In genomic region chr2:102085238-102085637, GRCh38 we compare ENCODE assay signal across 36 cellular contexts.
"Had no signal": no experiment of that assay in that cellular context is flagged by ENCODE, and none has a peak within 500 bp of the region (broad histone marks: within the 10 kb centered on the region; RNA-seq: fewer than 3 reads in every experiment).

No MANE protein-coding gene starts in this region.

- H3K4me3 ChIP-seq: Peyer's patch had no signal

- H3K9me3 ChIP-seq: Peyer's patch had no signal

- H3K4me3 Mint-ChIP-seq: activated CD4-positive, alpha-beta memory T cell treated with anti-CD3 and anti-CD28 coated beads, Interleukin-2, amount 10 ng/mL, durations not matched to agents 7 days and 5 days; activated CD8-positive, alpha-beta memory T cell treated with anti-CD3 and anti-CD28 coated beads, Interleukin-2, amount 10 ng/mL, durations not matched to agents 7 days and 5 days; activated naive CD8-positive, alpha-beta T cell treated with anti-CD3 and anti-CD28 coated beads, Interleukin-2, amount 10 ng/mL, durations not matched to agents 7 days and 5 days; activated T-cell treated with anti-CD3 and anti-CD28 coated beads, Interleukin-2, amount 50 U/mL, for 72 hours; activated T-helper 17 cell treated with anti-CD3 and anti-CD28 coated beads, Interleukin-2, amount 50 U/mL, for 72 hours; brain; T-cell had no signal

- H3K27ac ChIP-seq: KMS-11, Peyer's patch, RWPE1, WERI-Rb-1 had no signal

- H3K27me3 ChIP-seq: Peyer's patch had no signal

- H3K27ac Mint-ChIP-seq: activated CD4-positive, alpha-beta memory T cell treated with anti-CD3 and anti-CD28 coated beads, Interleukin-2, amount 10 ng/mL, durations not matched to agents 7 days and 5 days; activated CD8-positive, alpha-beta memory T cell treated with anti-CD3 and anti-CD28 coated beads, Interleukin-2, amount 10 ng/mL, durations not matched to agents 7 days and 5 days; activated naive CD8-positive, alpha-beta T cell treated with anti-CD3 and anti-CD28 coated beads, Interleukin-2, amount 10 ng/mL, durations not matched to agents 7 days and 5 days; activated T-cell treated with anti-CD3 and anti-CD28 coated beads, Interleukin-2, amount 50 U/mL, for 72 hours; brain had no signal

- H3K27me3 Mint-ChIP-seq: activated naive CD8-positive, alpha-beta T cell treated with anti-CD3 and anti-CD28 coated beads, Interleukin-2, amount 10 ng/mL, durations not matched to agents 7 days and 5 days; activated T-helper 17 cell treated with anti-CD3 and anti-CD28 coated beads, Interleukin-2, amount 50 U/mL, for 72 hours; T-cell had no signal

- ATAC-seq: activated CD8-positive, alpha-beta memory T cell treated with anti-CD3 and anti-CD28 coated beads, Interleukin-2, amount 10 ng/mL, durations not matched to agents 7 days and 5 days; activated T-cell treated with anti-CD3 and anti-CD28 coated beads, Interleukin-2, amount 50 U/mL, for 72 hours; activated T-helper 17 cell treated with anti-CD3 and anti-CD28 coated beads, Interleukin-2, amount 50 U/mL, for 72 hours; PC-3; Right ventricle myocardium inferior; SK-N-SH treated with all-trans-retinoic acid at 6 μM for 48 hours; T-cell had no signal

- H3K36me3 Mint-ChIP-seq: brain had no signal

- H3K36me3 ChIP-seq: Peyer's patch, WERI-Rb-1 had no signal

- DNase-seq: activated CD4-positive, alpha-beta memory T cell treated with anti-CD3 and anti-CD28 coated beads, Interleukin-2, amount 10 ng/mL, durations not matched to agents 7 days and 5 days; activated CD4-positive, alpha-beta T cell treated with anti-CD3 and anti-CD28 coated beads for 1 hour; activated CD4-positive, alpha-beta T cell treated with anti-CD3 and anti-CD28 coated beads for 48 hours; activated CD4-positive, CD25-positive, alpha-beta regulatory T cell; activated CD8-positive, alpha-beta memory T cell treated with anti-CD3 and anti-CD28 coated beads for 24 hours; activated CD8-positive, alpha-beta memory T cell treated with anti-CD3 and anti-CD28 coated beads, Interleukin-2, amount 10 ng/mL, durations not matched to agents 7 days and 5 days; activated effector memory CD4-positive, alpha-beta T cell treated with anti-CD3 and anti-CD28 coated beads, Interleukin-2, amount 50 U/mL, for 16 hours; activated naive CD4-positive, alpha-beta T cell; activated naive CD4-positive, alpha-beta T cell treated with anti-CD3 and anti-CD28 coated beads, Interleukin-2, amount 50 U/mL, for 16 hours; activated naive CD8-positive, alpha-beta T cell treated with anti-CD3 and anti-CD28 coated beads, Interleukin-2, amount 10 ng/mL, durations not matched to agents 7 days and 5 days; activated T-cell treated with anti-CD3 and anti-CD28 coated beads, Interleukin-2, amount 50 U/mL, for 1 hour; activated T-cell treated with anti-CD3 and anti-CD28 coated beads, Interleukin-2, amount 50 U/mL, for 72 hours; anterior cingulate cortex; caudate nucleus; NCI-H1092 treated with DMSO at 0.1 percent for 48 hours; NCI-H1417; NCI-H146; NCI-H187 treated with DMSO at 0.1 percent for 48 hours; NCI-H2081; NCI-H2171 treated with DMSO at 0.1 percent for 48 hours; NCI-H2227 treated with DMSO at 0.1 percent for 48 hours; NCI-H446; NCI-H510A treated with DMSO at 0.1 percent for 48 hours; Peyer's patch; SIG-M5; T-cell; T-helper 2 cell; T-helper 9 cell; WERI-Rb-1 had no signal
